ENCODE assay signal across 11 cellular contexts in the genomic region with DNA sequence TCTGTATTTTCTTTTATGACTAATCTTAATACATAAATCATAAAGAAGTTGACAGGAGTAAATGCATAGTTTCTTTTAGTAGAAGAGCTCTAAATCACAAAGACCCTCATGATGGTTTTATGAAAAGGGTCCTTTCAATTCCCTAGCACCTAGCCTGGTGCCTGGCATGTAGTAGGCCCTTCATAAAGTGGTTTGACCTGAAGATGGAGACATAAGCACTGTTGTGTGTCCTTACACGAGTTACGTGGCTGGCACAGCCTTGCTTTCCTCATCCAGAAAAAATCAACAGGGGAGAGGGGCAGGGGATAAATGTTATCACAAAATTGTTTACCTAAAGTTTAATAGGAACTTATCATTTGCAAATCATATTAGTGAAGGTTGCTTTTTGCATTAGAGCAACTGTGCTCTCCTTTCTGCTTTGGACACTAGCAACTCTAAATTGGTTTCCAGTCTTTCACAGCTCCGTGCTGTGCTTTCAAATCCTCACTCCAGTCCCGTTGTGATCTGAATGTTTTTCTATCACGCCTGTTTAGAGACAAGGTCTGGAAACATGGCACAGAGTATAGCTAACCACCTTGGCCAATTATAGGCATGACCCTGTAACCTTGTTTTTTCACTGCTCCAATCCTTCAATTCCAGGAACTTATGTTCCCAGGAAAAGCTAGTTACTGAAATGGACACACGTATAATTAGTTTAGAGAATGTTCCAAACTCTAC. TPM values are rescaled to one million over a fixed set of nuclear protein-coding genes. Genes with fewer than 3 reads are reported as not detected.
DNase-seq lines count a peak whose midpoint lies in the region; ATAC-seq, FAIRE-seq and TF ChIP-seq lines count a peak whose summit lies in the region.
"Had no signal": no experiment of that assay in that cellular context is flagged by ENCODE, and none has a peak within 500 bp of the region (broad histone marks: within the 10 kb centered on the region; RNA-seq: fewer than 3 reads in every experiment).

No MANE protein-coding gene starts in this region.

- H2AFZ ChIP-seq in DND-41 (ENCODE audit: low read depth, low read length) = no peak overlapping the region
- no peak overlapping the region for H2AFZ ChIP-seq in OCI-LY3 (ENCODE audit: low read depth, low read length)
- no peak overlapping the region for H2AFZ ChIP-seq in mesenchymal stem cell (ENCODE audit: low read depth, low read length)

- H3K27ac ChIP-seq in DND-41 (ENCODE audit: low read length) = no peak overlapping the region
- no peak overlapping the region for H3K27ac ChIP-seq in OCI-LY3 (ENCODE audit: low read length)
- H3K27ac ChIP-seq in mesenchymal stem cell (ENCODE audit: low read length, poor library complexity, severe bottlenecking) = no peak overlapping the region
- H3K27ac ChIP-seq: KMS-11 had no signal

- no peaks in the 10 kb centered on the region for H3K36me3 ChIP-seq in DND-41 (ENCODE audit: insufficient read depth, low read length)
- no peaks in the 10 kb centered on the region for H3K36me3 ChIP-seq in OCI-LY3 (replicated peaks; ENCODE audit: low read depth, low read length)
- H3K36me3 ChIP-seq in mesenchymal stem cell (ENCODE audit: control insufficient read depth in 1 of 2, insufficient read depth in 2 of 2, low read depth in 1 of 2, low read length in 2 of 2) = no peaks in the 10 kb centered on the region

- TF ChIP-seq CTCF in DND-41 (IDR thresholded peaks at IDR 0.05; ENCODE audit: borderline replicate concordance, extremely low read depth, low read length, poor library complexity, severe bottlenecking) = peak; percentile 10
- TF ChIP-seq CTCF in OCI-LY3 (IDR thresholded peaks at IDR 0.05; ENCODE audit: low read depth, low read length) = peak; percentile 55
- TF ChIP-seq CTCF in fibroblast of mammary gland (conservative IDR thresholded peaks at IDR 0.05; ENCODE audit: control insufficient read depth, insufficient read depth, low read depth, low read length) = peak; percentile 29

- no peak overlapping the region for H2AK5ac ChIP-seq in mesenchymal stem cell (ENCODE audit: low read length, severe bottlenecking)

- peaks cover 14% of the 10 kb centered on the region for H3K79me1 ChIP-seq in mesenchymal stem cell (replicated peaks; ENCODE audit: low read length, poor library complexity, severe bottlenecking)

- H3K4me3 ChIP-seq in DND-41 (ENCODE audit: low read depth in 1 of 2, low read length in 2 of 2) (no peak overlapping the region), OCI-LY3 (ENCODE audit: low read length) (no peak overlapping the region), fibroblast of mammary gland (ENCODE audit: control insufficient read depth, low read depth, low read length) (no peak overlapping the region), mesenchymal stem cell (ENCODE audit: insufficient read depth in 1 of 2, low read depth in 1 of 2, low read length in 2 of 2) (no peak overlapping the region)

- no peak overlapping the region for H3K14ac ChIP-seq in mesenchymal stem cell (ENCODE audit: low read length in 2 of 2)

- H3K4ac ChIP-seq in mesenchymal stem cell (ENCODE audit: low read depth in 1 of 2, low read length in 2 of 2) = no peak overlapping the region

- H3K9ac ChIP-seq in DND-41 (ENCODE audit: low read depth, low read length) (no peak overlapping the region), OCI-LY3 (ENCODE audit: low read length) (no peak overlapping the region), mesenchymal stem cell (ENCODE audit: low read length) (no peak overlapping the region)
- H3K9ac ChIP-seq: KMS-11 had no signal

- 85% methylated on average over 4 of the region's 6 CpGs for WGBS in mesenchymal stem cell

- H3K23ac ChIP-seq in mesenchymal stem cell (ENCODE audit: low read length in 2 of 2) = no peak overlapping the region

- no peak overlapping the region for H2BK12ac ChIP-seq in mesenchymal stem cell (ENCODE audit: low read length in 2 of 2)

- ATAC-seq in DND-41 (ENCODE audit: insufficient read depth, low read depth) = no peak

- no peak overlapping the region for H4K91ac ChIP-seq in mesenchymal stem cell (ENCODE audit: low read length)

- DNase-seq in DND-41 (no peak), fibroblast of mammary gland (ENCODE audit: low read depth) (peak; percentile 43), midbrain (lab: John Stamatoyannopoulos, UW) (peak; percentile 6), RKO (ENCODE audit: low spot score) (no peak), mesenchymal stem cell (no peak), urothelium cell line (ENCODE audit: low spot score) (no peak)
- DNase-seq in activated CD8-positive, alpha-beta memory T cell treated with anti-CD3 and anti-CD28 coated beads, Interleukin-2, amount 50 U/mL, for 48 hours = no peak
- DNase-seq: activated CD4-positive, alpha-beta T cell treated with anti-CD3 and anti-CD28 coated beads, Interleukin-2, amount 50 U/mL, for 48 hours; Calu3 had no signal

- H3K27me3 ChIP-seq in DND-41 (ENCODE audit: insufficient read depth, low read length, poor library complexity) (no peaks in the 10 kb centered on the region), OCI-LY3 (ENCODE audit: low read depth, low read length) (no peaks in the 10 kb centered on the region), mesenchymal stem cell (ENCODE audit: control insufficient read depth in 1 of 2, insufficient read depth in 1 of 2, low read length in 2 of 2) (no peaks in the 10 kb centered on the region)

- no peak overlapping the region for H2BK120ac ChIP-seq in mesenchymal stem cell (ENCODE audit: low read depth, low read length)

- no peaks in the 10 kb centered on the region; the same call in 1 of the 2 replicates for H3K79me2 ChIP-seq in DND-41 (ENCODE audit: insufficient read depth, low read length)
- H3K79me2 ChIP-seq in OCI-LY3 (ENCODE audit: low read length) = no peaks in the 10 kb centered on the region

- H4K8ac ChIP-seq in mesenchymal stem cell (ENCODE audit: low read length) = no peak overlapping the region

- peaks cover 20% of the 10 kb centered on the region for H3K4me1 ChIP-seq in DND-41 (ENCODE audit: insufficient read depth, low read length)
- H3K4me1 ChIP-seq in OCI-LY3 (ENCODE audit: low read length) = peaks cover 2% of the 10 kb centered on the region
- H3K4me1 ChIP-seq in mesenchymal stem cell (ENCODE audit: control insufficient read depth, insufficient read depth, low read depth, low read length) = peaks cover 3% of the 10 kb centered on the region

- no peak overlapping the region for H2BK5ac ChIP-seq in mesenchymal stem cell (ENCODE audit: low read depth, low read length, poor library complexity, severe bottlenecking)

- H4K20me1 ChIP-seq in DND-41 (ENCODE audit: insufficient read depth, low read length) (peaks cover 9% of the 10 kb centered on the region; the same call in 1 of the 2 replicates), OCI-LY3 (ENCODE audit: insufficient read depth, low read length) (0 out of 2 replicates have a peak, but pooled peaks cover under 1% of the 10 kb centered on the region)

- no peak for FAIRE-seq in urothelium cell line (lab: Jason Lieb, UNC)

- no peak overlapping the region for H2BK15ac ChIP-seq in mesenchymal stem cell (ENCODE audit: low read depth, poor library complexity, severe bottlenecking)

- no peak overlapping the region for H3K18ac ChIP-seq in mesenchymal stem cell (ENCODE audit: low read depth in 1 of 2, low read length in 2 of 2)

- H3K4me2 ChIP-seq in DND-41 (ENCODE audit: insufficient read depth, low read length) (no peak overlapping the region), OCI-LY3 (ENCODE audit: low read length) (peak overlapping the region; percentile 48), mesenchymal stem cell (ENCODE audit: low read length, poor library complexity, severe bottlenecking) (no peak overlapping the region)
- H3K4me2 ChIP-seq: KMS-11 had no signal

- H3K9me3 ChIP-seq in DND-41 (ENCODE audit: insufficient read depth, low read length, severe bottlenecking) (no peaks in the 10 kb centered on the region), OCI-LY3 (ENCODE audit: insufficient read depth, low read length) (no peaks in the 10 kb centered on the region), mesenchymal stem cell (ENCODE audit: control insufficient read depth, low read length) (no peaks in the 10 kb centered on the region)

RNA-seq across cellular contexts. Expression of a gene that starts 55.7 kb away (rescaled TPM):
- 13.9 TPM for polyA plus RNA-seq in mesenchymal stem cell (2013, experiment 1 of 2)
- polyA plus RNA-seq in mesenchymal stem cell (2013, experiment 2 of 2) = 14.1 TPM

Comparison
In these comparisons a context has a peak if more than half of its experiments do, and no peak if none do; other contexts are left out.
1. DNase-seq: peak in fibroblast of mammary gland (single experiment) and midbrain (single experiment); none in DND-41 (single experiment), RKO (single experiment), activated CD8-positive, alpha-beta memory T cell treated with anti-CD3 and anti-CD28 coated beads, Interleukin-2, amount 50 U/mL, for 48 hours (single experiment), mesenchymal stem cell (single experiment) and urothelium cell line (single experiment).
2. Peak in every context shown above with its lines, with median percentiles within 50 percentile points of each other: CTCF ChIP-seq.